Comparison of ENCODE assay signal across 8 cellular contexts in the genomic region with DNA sequence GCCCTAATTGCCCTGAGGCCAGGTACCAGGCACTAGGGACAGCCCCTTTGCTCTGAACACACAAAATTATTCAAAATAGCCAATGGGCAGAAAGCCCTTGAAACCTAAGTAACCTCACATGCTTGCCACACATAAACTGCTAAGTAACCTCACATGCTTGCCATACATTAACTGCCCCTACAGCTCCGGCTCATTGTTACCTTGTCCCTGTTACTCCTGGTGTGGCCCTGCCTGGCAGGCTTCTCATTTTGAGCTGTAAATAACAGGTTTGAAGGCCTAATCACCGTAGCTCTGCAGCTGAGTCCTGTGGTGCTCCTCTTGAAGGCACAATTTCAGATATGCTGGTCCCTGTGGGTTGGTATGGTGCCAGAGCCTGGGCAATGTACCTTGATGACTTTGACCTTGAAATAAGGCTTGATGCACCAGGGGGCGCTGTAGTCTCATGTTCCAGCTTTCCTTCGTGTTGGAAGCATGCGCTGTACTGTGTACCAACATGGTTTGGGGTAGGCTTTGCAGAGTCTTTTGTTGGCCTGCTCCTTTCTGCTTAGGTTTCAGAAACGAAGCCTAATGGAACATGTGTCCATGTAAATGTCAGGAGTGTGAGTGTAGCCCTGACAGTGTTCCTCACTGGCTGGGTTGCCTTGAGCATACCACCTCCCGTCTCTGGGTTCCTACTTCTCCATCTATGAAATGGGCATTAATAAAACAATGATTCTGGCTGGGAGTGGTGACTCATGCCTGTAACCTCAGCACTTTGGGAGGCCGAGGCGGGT. TPM values are rescaled to one million over a fixed set of nuclear protein-coding genes. Genes with fewer than 3 reads are reported as not detected.
DNase-seq lines count a peak whose midpoint lies in the region; ATAC-seq and TF ChIP-seq lines count a peak whose summit lies in the region.

No MANE protein-coding gene starts in this region.

- DNase-seq in DMS153 (lab: John Stamatoyannopoulos, UW), result peak; percentile 63
- DNase-seq in HuH-7.5 (ENCODE audit: low spot score), result peak; percentile 43
- DNase-seq in OCI-M2 (lab: John Stamatoyannopoulos, UW; ENCODE audit: unreplicated experiment), result peak; percentile 79
- peak; percentile 86 for DNase-seq in activated T-cell treated with anti-CD3 and anti-CD28 coated beads for 48 hours (ENCODE audit: low read depth)
- DNase-seq in fibroblast of peridontal ligament (ENCODE audit: extremely low read depth), result peak; percentile 82
- peak; percentile 7 for DNase-seq in occipital lobe (lab: John Stamatoyannopoulos, UW)
- DNase-seq in thoracic aorta (ENCODE audit: low spot score), result peak; percentile 47

- no peak overlapping the region for H3K27ac ChIP-seq in thoracic aorta

- peak; percentile 92 for ATAC-seq in GM21447 (IDR thresholded peaks at IDR 0.05; ENCODE audit: unreplicated experiment)
- peak; percentile 69 for ATAC-seq in thoracic aorta (ENCODE audit: insufficient number of reproducible peaks, low FRiP score, low read depth)

- H3K4me1 ChIP-seq in thoracic aorta (ENCODE audit: control insufficient read depth in 1 of 2, low read depth in 2 of 2), result no peaks in the 10 kb centered on the region

- no peaks in the 10 kb centered on the region for H3K36me3 ChIP-seq in thoracic aorta

- TF ChIP-seq CTCF in thoracic aorta (IDR thresholded peaks at IDR 0.05), result peak; percentile 65

- H3K27me3 ChIP-seq in thoracic aorta (replicated peaks; ENCODE audit: insufficient read depth), result no peaks in the 10 kb centered on the region

- H3K4me3 ChIP-seq in thoracic aorta, result no peak overlapping the region

- no peaks in the 10 kb centered on the region for H3K9me3 ChIP-seq in thoracic aorta

RNA-seq across cellular contexts. Expression of gene CCR4, which starts 3.8 kb away (rescaled TPM):
- total RNA-seq in occipital lobe (not detected), thoracic aorta (under 1 TPM in 1 of 2 donors, not detected in 1; 0.56 TPM)

Comparison
In these comparisons a context has a peak if more than half of its experiments do, and no peak if none do; other contexts are left out.
1. DNase-seq: peak in every context shown above with its lines; median percentile 86 in activated T-cell treated with anti-CD3 and anti-CD28 coated beads for 48 hours; 82 in fibroblast of peridontal ligament; 79 in OCI-M2; 63 in DMS153; 47 in thoracic aorta; 43 in HuH-7.5; 7 in occipital lobe.